In genomic region chr14:54424479-54424901, GRCh38 we compare ENCODE assay signal across 1 cellular context.
A peak's percentile ranks its signal among the peaks of the same experiment; 100 is the strongest.
TF ChIP-seq lines count a peak whose summit lies in the region.

No MANE protein-coding gene starts in this region.

TF ChIP-seq in HepG2, 621 proteins besides CTCF, POLR2A, EP300 and RAD21 (continues in another document):
- TF ChIP-seq ZNF280D (CRISPR knock-in tag; IDR thresholded peaks at IDR 0.05) (no peak), ZFX (CRISPR knock-in tag; IDR thresholded peaks at IDR 0.05; ENCODE audit: low read depth) (no peak), SOX5 (CRISPR knock-in tag; IDR thresholded peaks at IDR 0.05; ENCODE audit: borderline replicate concordance) (peak; percentile 88), CHD4 (IDR thresholded peaks at IDR 0.05; ENCODE audit: borderline replicate concordance, low read length) (no peak), POGK (CRISPR knock-in tag; conservative IDR thresholded peaks at IDR 0.05) (no peak), MTF2 (CRISPR knock-in tag; IDR thresholded peaks at IDR 0.05; ENCODE audit: borderline replicate concordance) (no peak), ZNF136 (CRISPR knock-in tag; IDR thresholded peaks at IDR 0.05; ENCODE audit: low read depth) (no peak), NCOA2 (CRISPR knock-in tag; IDR thresholded peaks at IDR 0.05) (peak; percentile 76; the same call in 1 of the 2 replicates), TRIM22 (IDR thresholded peaks at IDR 0.05) (no peak), PITX1 (CRISPR knock-in tag; IDR thresholded peaks at IDR 0.05) (peak; percentile 79), ZNF609 (CRISPR knock-in tag; IDR thresholded peaks at IDR 0.05; ENCODE audit: borderline replicate concordance) (peak; percentile 93), ATM (IDR thresholded peaks at IDR 0.05; ENCODE audit: borderline replicate concordance) (no peak), E2F1 (CRISPR knock-in tag; IDR thresholded peaks at IDR 0.05) (no peak), POGZ (CRISPR knock-in tag; IDR thresholded peaks at IDR 0.05) (peak; percentile 66), ZSCAN30 (CRISPR knock-in tag; IDR thresholded peaks at IDR 0.05) (no peak), SKI (IDR thresholded peaks at IDR 0.05; ENCODE audit: partially characterized antibody) (peak; percentile 23), ZNF816 (CRISPR knock-in tag; IDR thresholded peaks at IDR 0.05; ENCODE audit: borderline replicate concordance) (no peak; the same call in 1 of the 2 replicates), ZBTB1 (CRISPR knock-in tag; IDR thresholded peaks at IDR 0.05; ENCODE audit: borderline replicate concordance) (no peak), RFX5 (IDR thresholded peaks at IDR 0.05; ENCODE audit: low read depth, low read length) (peak; percentile 82; the same call in 1 of the 2 replicates), ZC3H4 (CRISPR knock-in tag; IDR thresholded peaks at IDR 0.05; ENCODE audit: borderline replicate concordance) (no peak), ZNF605 (CRISPR knock-in tag; IDR thresholded peaks at IDR 0.05) (no peak), PRPF4 (IDR thresholded peaks at IDR 0.05; ENCODE audit: low read depth, low read length, poor library complexity, severe bottlenecking) (no peak), ZSCAN5A (CRISPR knock-in tag; IDR thresholded peaks at IDR 0.05; ENCODE audit: borderline replicate concordance) (no peak), ZNF788 (CRISPR knock-in tag; IDR thresholded peaks at IDR 0.05; ENCODE audit: borderline replicate concordance) (no peak), E2F2 (CRISPR knock-in tag; IDR thresholded peaks at IDR 0.05; ENCODE audit: borderline replicate concordance) (no peak), ZNF282 (IDR thresholded peaks at IDR 0.05; ENCODE audit: partially characterized antibody) (no peak), ZNF629 (CRISPR knock-in tag; conservative IDR thresholded peaks at IDR 0.05) (peak; percentile 40; the same call in 1 of the 2 replicates), KDM3A (CRISPR knock-in tag; IDR thresholded peaks at IDR 0.05; ENCODE audit: low read depth) (no peak), ZNF709 (CRISPR knock-in tag; IDR thresholded peaks at IDR 0.05) (no peak), ZNF414 (CRISPR knock-in tag; IDR thresholded peaks at IDR 0.05) (no peak), ELF1 (CRISPR knock-in tag; IDR thresholded peaks at IDR 0.05) (no peak), RARA (CRISPR knock-in tag; IDR thresholded peaks at IDR 0.05) (peak; percentile 83), ZNF430 (CRISPR knock-in tag; IDR thresholded peaks at IDR 0.05) (peak; percentile 69; the same call in 1 of the 2 replicates), ZNF101 (CRISPR knock-in tag; IDR thresholded peaks at IDR 0.05; ENCODE audit: borderline replicate concordance, low read depth) (no peak), ZNF224 (CRISPR knock-in tag; IDR thresholded peaks at IDR 0.05) (no peak), ATF1 (CRISPR knock-in tag; IDR thresholded peaks at IDR 0.05) (0 out of 2 replicates have a peak, but pooled peaks have one; percentile 46), ARID3A (IDR thresholded peaks at IDR 0.05; ENCODE audit: low read depth, low read length) (peak; percentile 88), YY1 (IDR thresholded peaks at IDR 0.05; ENCODE audit: insufficient read depth, insufficient replicate concordance, low read depth, low read length) (no peak)
- TF ChIP-seq, protein P1, sequence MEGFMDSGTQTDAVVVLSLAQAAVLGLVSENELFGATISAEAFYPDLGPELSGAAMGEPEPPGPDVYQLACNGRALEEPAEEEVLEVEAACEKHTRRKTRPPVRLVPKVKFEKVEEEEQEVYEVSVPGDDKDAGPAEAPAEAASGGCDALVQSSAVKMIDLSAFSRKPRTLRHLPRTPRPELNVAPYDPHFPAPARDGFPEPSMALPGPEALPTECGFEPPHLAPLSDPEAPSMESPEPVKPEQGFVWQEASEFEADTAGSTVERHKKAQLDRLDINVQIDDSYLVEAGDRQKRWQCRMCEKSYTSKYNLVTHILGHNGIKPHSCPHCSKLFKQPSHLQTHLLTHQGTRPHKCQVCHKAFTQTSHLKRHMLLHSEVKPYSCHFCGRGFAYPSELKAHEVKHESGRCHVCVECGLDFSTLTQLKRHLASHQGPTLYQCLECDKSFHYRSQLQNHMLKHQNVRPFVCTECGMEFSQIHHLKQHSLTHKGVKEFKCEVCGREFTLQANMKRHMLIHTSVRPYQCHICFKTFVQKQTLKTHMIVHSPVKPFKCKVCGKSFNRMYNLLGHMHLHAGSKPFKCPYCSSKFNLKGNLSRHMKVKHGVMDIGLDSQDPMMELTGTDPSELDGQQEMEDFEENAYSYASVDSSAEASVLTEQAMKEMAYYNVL (CRISPR knock-in tag; IDR thresholded peaks at IDR 0.05; ENCODE audit: borderline replicate concordance): 0 out of 2 replicates have a peak, but pooled peaks have one; percentile 46
- TF ChIP-seq, protein P2, sequence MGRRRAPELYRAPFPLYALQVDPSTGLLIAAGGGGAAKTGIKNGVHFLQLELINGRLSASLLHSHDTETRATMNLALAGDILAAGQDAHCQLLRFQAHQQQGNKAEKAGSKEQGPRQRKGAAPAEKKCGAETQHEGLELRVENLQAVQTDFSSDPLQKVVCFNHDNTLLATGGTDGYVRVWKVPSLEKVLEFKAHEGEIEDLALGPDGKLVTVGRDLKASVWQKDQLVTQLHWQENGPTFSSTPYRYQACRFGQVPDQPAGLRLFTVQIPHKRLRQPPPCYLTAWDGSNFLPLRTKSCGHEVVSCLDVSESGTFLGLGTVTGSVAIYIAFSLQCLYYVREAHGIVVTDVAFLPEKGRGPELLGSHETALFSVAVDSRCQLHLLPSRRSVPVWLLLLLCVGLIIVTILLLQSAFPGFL (CRISPR knock-in tag; IDR thresholded peaks at IDR 0.05): no peak
